ENCODE assay signal across 1 cellular context in genomic region chr17:38654411-38655398, GRCh38.
A peak's percentile ranks its signal among the peaks of the same experiment; 100 is the strongest.
TF ChIP-seq lines count a peak whose summit lies in the region.

No MANE protein-coding gene starts in this region.

TF ChIP-seq in K562, 482 proteins besides CTCF, POLR2A, EP300 and RAD21 (continues in another document):
- TF ChIP-seq E2F5 (CRISPR knock-in tag; IDR thresholded peaks at IDR 0.05), result no peak
- no peak for TF ChIP-seq E2F8 (IDR thresholded peaks at IDR 0.05; ENCODE audit: low read depth, partially characterized antibody)
- TF ChIP-seq NCOA1 (IDR thresholded peaks at IDR 0.05; ENCODE audit: low read depth), result no peak
- TF ChIP-seq HDAC6 (IDR thresholded peaks at IDR 0.05; ENCODE audit: low read depth, low read length), result no peak
- TF ChIP-seq HNRNPLL (IDR thresholded peaks at IDR 0.05; ENCODE audit: low read depth, low read length, poor library complexity, severe bottlenecking), result no peak
- no peak for TF ChIP-seq STAT6 (CRISPR knock-in tag; IDR thresholded peaks at IDR 0.05)
- TF ChIP-seq UBTF (IDR thresholded peaks at IDR 0.05; ENCODE audit: borderline replicate concordance in 1 of 2, low read depth in 2 of 2, low read length in 2 of 2), result 0 out of 4 replicates have a peak, but pooled peaks of 1 of the 2 experiments have one; percentile 45
- 0 out of 2 replicates have a peak, but pooled peaks have one; percentile 31 for TF ChIP-seq TEAD4 (IDR thresholded peaks at IDR 0.05; ENCODE audit: low read length)
- TF ChIP-seq TEAD4 (CRISPR knock-in tag; IDR thresholded peaks at IDR 0.05; ENCODE audit: borderline replicate concordance), result no peak
- TF ChIP-seq ZKSCAN3 (CRISPR knock-in tag; IDR thresholded peaks at IDR 0.05), result no peak
- TF ChIP-seq KLF16 (IDR thresholded peaks at IDR 0.05), result peak; percentile 34
- no peak for TF ChIP-seq REST (CRISPR knock-in tag; IDR thresholded peaks at IDR 0.05; ENCODE audit: low read depth)
- TF ChIP-seq ZNF589 (CRISPR knock-in tag; IDR thresholded peaks at IDR 0.05; ENCODE audit: low read depth), result no peak
- 0 out of 2 replicates have a peak, but pooled peaks have one; percentile 14 for TF ChIP-seq SMARCE1 (IDR thresholded peaks at IDR 0.05)
- TF ChIP-seq NCOR1 (IDR thresholded peaks at IDR 0.05), result peak; percentile 71
- TF ChIP-seq SP1 (CRISPR knock-in tag; IDR thresholded peaks at IDR 0.05), result no peak
- TF ChIP-seq ELK1 (CRISPR knock-in tag; IDR thresholded peaks at IDR 0.05), result no peak
- no peak for TF ChIP-seq WHSC1 (IDR thresholded peaks at IDR 0.05; ENCODE audit: low read length)
- TF ChIP-seq DPF2 (IDR thresholded peaks at IDR 0.05), result peak; percentile 51; the same call in 1 of the 2 replicates
- peak; percentile 46; the same call in 1 of the 2 replicates for TF ChIP-seq SMARCA4 (IDR thresholded peaks at IDR 0.05)
- no peak for TF ChIP-seq PHB2 (IDR thresholded peaks at IDR 0.05; ENCODE audit: low read depth)
- no peak for TF ChIP-seq PKNOX1 (IDR thresholded peaks at IDR 0.05)
- TF ChIP-seq VEZF1 (CRISPR knock-in tag; IDR thresholded peaks at IDR 0.05), result peak; percentile 63
- TF ChIP-seq THRB (CRISPR knock-in tag; conservative IDR thresholded peaks at IDR 0.05), result no peak
- TF ChIP-seq CREM (IDR thresholded peaks at IDR 0.05; ENCODE audit: low read depth), result 0 out of 2 replicates have a peak, but pooled peaks have one; percentile 41
- peak in 1 of 2 experiments; percentile 71; a peak in 1 of 4 replicates for TF ChIP-seq RCOR1 (IDR thresholded peaks at IDR 0.05; ENCODE audit: borderline replicate concordance in 1 of 2, low read depth in 2 of 2, low read length in 2 of 2)
- TF ChIP-seq GABPB2 (CRISPR knock-in tag; conservative IDR thresholded peaks at IDR 0.05), result no peak
- TF ChIP-seq PURB (CRISPR knock-in tag; IDR thresholded peaks at IDR 0.05; ENCODE audit: low read depth), result no peak
- TF ChIP-seq TCF3 (CRISPR knock-in tag; IDR thresholded peaks at IDR 0.05), result peak; percentile 53
